In genomic region chr4:184815046-184815877, GRCh38 we compare ENCODE assay signal across 8 cellular contexts. TPM values are rescaled to one million over a fixed set of nuclear protein-coding genes. Genes with fewer than 3 reads are reported as not detected.
DNase-seq lines count a peak whose midpoint lies in the region; ATAC-seq and TF ChIP-seq lines count a peak whose summit lies in the region.

No MANE protein-coding gene starts in this region.

- H3K27me3 ChIP-seq in HUES48 (ENCODE audit: control insufficient read depth, insufficient read depth, low read length) (no peaks in the 10 kb centered on the region), Peyer's patch (no peaks in the 10 kb centered on the region), mucosa of stomach (ENCODE audit: control insufficient read depth, insufficient read depth, low read length) (no peaks in the 10 kb centered on the region), aorta (ENCODE audit: control insufficient read depth in 1 of 2, insufficient read depth in 2 of 2, low read length in 1 of 2) (no peaks in the 10 kb centered on the region)

- intact Hi-C loops in aorta (cut with DNase I): no loop called here

- no peak for TF ChIP-seq CTCF in Peyer's patch (IDR thresholded peaks at IDR 0.05)

- no peaks in the 10 kb centered on the region for H3K36me3 ChIP-seq in HUES48 (ENCODE audit: control insufficient read depth, insufficient read depth, low read length)
- H3K36me3 ChIP-seq in Peyer's patch: no peaks in the 10 kb centered on the region
- no peaks in the 10 kb centered on the region for H3K36me3 ChIP-seq in mucosa of stomach (ENCODE audit: control insufficient read depth, insufficient read depth, low read length)
- no peaks in the 10 kb centered on the region for H3K36me3 ChIP-seq in aorta (ENCODE audit: control insufficient read depth in 1 of 2, insufficient read depth in 2 of 2, low read length in 1 of 2)

- H3K4me1 ChIP-seq in HUES48 (ENCODE audit: control insufficient read depth, insufficient read depth, low read length) (peaks cover 6% of the 10 kb centered on the region; the same call in 1 of the 2 replicates), Peyer's patch (peaks cover 0 to 23% (median 8%) of the 10 kb centered on the region in 4 donors), mucosa of stomach (ENCODE audit: control insufficient read depth, insufficient read depth, low read length) (peaks cover 29% of the 10 kb centered on the region), aorta (ENCODE audit: control insufficient read depth in 1 of 2, insufficient read depth in 2 of 2, low read length in 2 of 2) (no peaks in the 10 kb centered on the region)

- no peak for TF ChIP-seq POLR2A in Peyer's patch (IDR thresholded peaks at IDR 0.05)

- ATAC-seq in GM21723 (IDR thresholded peaks at IDR 0.05; ENCODE audit: unreplicated experiment) (peak; percentile 77), aorta (ENCODE audit: low FRiP score) (peak; percentile 71)

- H3K27ac ChIP-seq in HUES48 (ENCODE audit: low read depth, low read length) (peak overlapping the region; percentile 26), Peyer's patch (peak overlapping the region; percentile 35 to 64 (median 52)), epithelial cell of prostate (peak overlapping the region; percentile 72), aorta (ENCODE audit: low read depth in 1 of 2, low read length in 2 of 2) (peak overlapping the region in 1 of 2 donors; percentile 4)

- DNase-seq in NK-92 treated with Interleukin-12 subunit alpha and Interleukin-12 subunit beta, amount 100 ng/mL, for 24 hours (lab: John Stamatoyannopoulos, UW): peak; percentile 54
- no peak for DNase-seq in NK-92 (lab: John Stamatoyannopoulos, UW; ENCODE audit: unreplicated experiment)
- peak; percentile 47 to 78 (median 73) for DNase-seq in Peyer's patch
- DNase-seq in epithelial cell of prostate (ENCODE audit: low read depth, low spot score): peak; percentile 91
- DNase-seq in aorta: peak; percentile 80 to 81

- WGBS in aorta, 2 donors: 15 to 16% methylated on average over 11 of the region's 11 CpGs

- H3K9ac ChIP-seq in HUES48 (ENCODE audit: low read depth, low read length) (no peak overlapping the region), mucosa of stomach (ENCODE audit: low read length) (peak overlapping the region; percentile 41)

- H3K4me3 ChIP-seq in HUES48 (ENCODE audit: low read depth, low read length): no peak overlapping the region
- H3K4me3 ChIP-seq in Peyer's patch: no peak overlapping the region
- H3K4me3 ChIP-seq in mucosa of stomach (ENCODE audit: low read length): peak overlapping the region; percentile 7
- no peak overlapping the region for H3K4me3 ChIP-seq in aorta (ENCODE audit: low read length in 2 of 2)

- H3K9me3 ChIP-seq in HUES48 (ENCODE audit: control insufficient read depth, insufficient read depth, low read length) (no peaks in the 10 kb centered on the region), Peyer's patch (no peaks in the 10 kb centered on the region), mucosa of stomach (ENCODE audit: control insufficient read depth, low read length) (no peaks in the 10 kb centered on the region), aorta (ENCODE audit: control insufficient read depth, low read length) (no peaks in the 10 kb centered on the region)

RNA-seq across cellular contexts. Expression of gene ACSL1, which starts 10.5 kb away (rescaled TPM):
- total RNA-seq in Peyer's patch (10 to 100 TPM; 14.9 to 23.1 (median 18.1) TPM), aorta (10 to 100 TPM; 61.3 to 97.8 TPM)
- polyA plus RNA-seq in aorta: 10 to 100 TPM; 20.3 to 49.7 TPM
